ENCODE assay signal across 28 cellular contexts in the genomic region with DNA sequence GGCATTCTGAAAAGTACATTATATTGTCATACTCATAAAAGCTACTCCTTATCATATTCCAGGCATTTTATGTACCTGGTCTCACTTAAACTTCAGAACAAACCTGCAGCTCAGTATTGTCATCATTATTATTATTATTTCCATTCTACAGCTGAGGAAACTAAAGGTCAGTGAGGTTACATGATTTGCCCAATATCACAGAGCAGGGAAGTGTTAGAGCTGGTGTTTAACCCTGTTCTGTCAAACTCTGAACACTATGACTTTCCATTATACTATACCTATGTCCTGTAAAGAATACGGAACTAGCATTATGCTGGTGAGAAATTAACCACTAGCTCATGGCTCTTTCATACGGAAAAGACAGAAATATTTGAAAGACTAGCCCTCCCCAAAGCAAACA. TPM values are rescaled to one million over a fixed set of nuclear protein-coding genes. Genes with fewer than 3 reads are reported as not detected.
"Had no signal": no experiment of that assay in that cellular context is flagged by ENCODE, and none has a peak within 500 bp of the region (broad histone marks: within the 10 kb centered on the region; RNA-seq: fewer than 3 reads in every experiment).

No MANE protein-coding gene starts in this region.

- H3K9me3 Mint-ChIP-seq: natural killer cell; nephron; neural progenitor cell; stimulated activated effector memory CD8-positive, alpha-beta T cell treated with anti-CD3 and anti-CD28 coated beads, Interleukin-12 subunit alpha, Interleukin-12 subunit beta, amount 100 ng/mL, for 72 hours; stimulated activated naive B cell treated with anti-CD40 and anti-IgM and Interleukin-4, amounts not matched to agents 10 μg/mL and 1 μg/mL and 100 μg/mL, for 72 hours had no signal

- H3K36me3 Mint-ChIP-seq: naive thymus-derived CD4-positive, alpha-beta T cell; natural killer cell; stimulated activated effector memory CD8-positive, alpha-beta T cell treated with anti-CD3 and anti-CD28 coated beads, Interleukin-12 subunit alpha, Interleukin-12 subunit beta, amount 100 ng/mL, for 72 hours; stimulated activated naive B cell treated with anti-CD40 and anti-IgM and Interleukin-4, amounts not matched to agents 10 μg/mL and 1 μg/mL and 100 μg/mL, for 72 hours had no signal

- H3K36me3 ChIP-seq: neural progenitor cell, ovary, prostate gland, right lobe of liver, sigmoid colon, stomach, thoracic aorta, thyroid gland, tibial nerve, upper lobe of left lung, vagina had no signal

- DNase-seq: naive thymus-derived CD4-positive, alpha-beta T cell; natural killer cell; occipital lobe; ovary; posterior cingulate gyrus; retina; right cardiac atrium; right lobe of liver; sigmoid colon; small intestine; stimulated activated CD4-positive, alpha-beta T cell treated with anti-CD3 and anti-CD28 coated beads, Interleukin-15, amount 100 ng/mL, for 24 hours; stimulated activated CD4-positive, alpha-beta T cell treated with anti-CD3 and anti-CD28 coated beads, Interleukin-2, amount 100 ng/mL, for 24 hours; stimulated activated CD4-positive, alpha-beta T cell treated with anti-CD3 and anti-CD28 coated beads, Interleukin-2, amount 100 ng/mL, for 48 hours; stimulated activated CD4-positive, alpha-beta T cell treated with anti-CD3 and anti-CD28 coated beads, Interleukin-4, amount 100 ng/mL, for 24 hours; stimulated activated naive B cell treated with anti-CD40 and anti-IgM and Interleukin-4, amounts not matched to agents 10 μg/mL and 1 μg/mL and 100 μg/mL, for 72 hours; stimulated activated naive CD4-positive, alpha-beta T cell treated with Interleukin-2 at 50 U/mL for 16 hours; stomach; thyroid gland; trophoblast cell; upper lobe of left lung had no signal

- H3K27ac ChIP-seq: neural progenitor cell, ovary, parathyroid adenoma, prostate gland, right lobe of liver, sigmoid colon, stomach, thoracic aorta, thyroid gland, upper lobe of left lung, vagina had no signal

- H3K4me1 ChIP-seq: neural progenitor cell, parathyroid adenoma, prostate gland, right lobe of liver, sigmoid colon, stomach, upper lobe of left lung, vagina had no signal

- H3K4me3 Mint-ChIP-seq: naive thymus-derived CD4-positive, alpha-beta T cell; natural killer cell; nephron; neural progenitor cell; stimulated activated effector memory CD8-positive, alpha-beta T cell treated with anti-CD3 and anti-CD28 coated beads, Interleukin-12 subunit alpha, Interleukin-12 subunit beta, amount 100 ng/mL, for 72 hours; stimulated activated naive B cell treated with anti-CD40 and anti-IgM and Interleukin-4, amounts not matched to agents 10 μg/mL and 1 μg/mL and 100 μg/mL, for 72 hours had no signal

- H3K27me3 ChIP-seq: neural progenitor cell, ovary, right lobe of liver, sigmoid colon, stomach, thyroid gland, tibial nerve, upper lobe of left lung, vagina had no signal

- H3K9me3 ChIP-seq: ovary, prostate gland, right lobe of liver, sigmoid colon, stomach, thoracic aorta, thyroid gland, tibial nerve, upper lobe of left lung, vagina had no signal

- H3K27ac Mint-ChIP-seq: naive thymus-derived CD4-positive, alpha-beta T cell; natural killer cell; neural progenitor cell; stimulated activated effector memory CD8-positive, alpha-beta T cell treated with anti-CD3 and anti-CD28 coated beads, Interleukin-12 subunit alpha, Interleukin-12 subunit beta, amount 100 ng/mL, for 72 hours; stimulated activated naive B cell treated with anti-CD40 and anti-IgM and Interleukin-4, amounts not matched to agents 10 μg/mL and 1 μg/mL and 100 μg/mL, for 72 hours had no signal

- H3K4me3 ChIP-seq: neural progenitor cell, ovary, prostate gland, right lobe of liver, sigmoid colon, stomach, thoracic aorta, thyroid gland, tibial nerve, upper lobe of left lung, vagina had no signal

- H3K4me1 Mint-ChIP-seq: naive thymus-derived CD4-positive, alpha-beta T cell; natural killer cell; stimulated activated effector memory CD8-positive, alpha-beta T cell treated with anti-CD3 and anti-CD28 coated beads, Interleukin-12 subunit alpha, Interleukin-12 subunit beta, amount 100 ng/mL, for 72 hours had no signal

RNA-seq across cellular contexts. Expression of gene STON2, which starts 56.4 kb away (rescaled TPM):
- polyA plus RNA-seq: naive thymus-derived CD4-positive, alpha-beta T cell had no signal
